Comparison of ENCODE assay signal across 1 cellular context in the genomic region with DNA sequence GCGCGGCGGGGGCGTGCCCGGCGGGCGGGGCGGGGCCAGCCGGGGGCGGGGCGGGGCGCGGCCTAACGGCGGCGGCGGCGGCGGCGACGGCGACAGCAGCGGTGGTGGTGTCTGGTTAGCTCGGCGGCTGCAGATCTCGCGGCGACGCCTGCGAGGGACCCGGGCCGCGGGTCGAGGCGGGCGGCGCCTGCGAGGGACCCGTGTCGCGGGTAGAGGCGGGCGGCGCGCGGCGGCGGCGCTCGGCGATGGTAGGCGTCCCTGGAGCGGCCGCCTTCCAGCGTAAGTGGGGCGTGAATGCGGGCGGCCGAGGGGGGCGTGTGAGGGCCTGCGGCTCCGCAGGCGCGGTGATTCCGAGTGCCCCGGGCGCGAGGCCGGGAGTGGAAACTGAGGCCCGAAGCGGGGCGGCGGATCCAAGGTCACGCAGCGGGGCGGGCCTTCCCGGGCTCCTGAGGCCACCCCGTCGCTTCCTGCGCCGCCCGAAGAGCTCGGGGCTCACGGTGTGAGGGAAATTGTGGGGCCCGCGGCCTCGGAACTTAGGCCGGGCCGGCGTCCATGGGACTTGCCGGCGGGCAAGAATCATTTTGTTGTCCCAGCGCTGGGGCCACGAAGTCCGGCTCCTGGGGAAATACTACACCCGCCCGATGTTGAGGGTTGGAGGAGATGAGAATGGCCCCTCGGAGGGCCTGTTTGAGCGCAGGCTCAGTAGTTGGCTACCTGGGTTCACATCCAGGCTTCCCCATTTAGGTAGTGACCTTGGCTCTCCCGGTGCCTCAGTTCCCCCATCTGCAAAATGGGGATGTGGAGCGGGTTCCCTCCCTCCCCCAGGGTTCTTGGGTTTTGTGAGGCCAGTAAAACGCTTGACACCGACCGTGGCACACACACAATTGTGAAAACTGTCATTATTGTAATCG.
A peak's percentile ranks its signal among the peaks of the same experiment; 100 is the strongest.
TF ChIP-seq lines count a peak whose summit lies in the region.

TSS of gene CBFA2T2 (plus strand) at position 74 of the 911 bp plus-strand sequence. CDS start at position 246, 172 bp downstream.

TF ChIP-seq in HEK293, 187 proteins besides CTCF, POLR2A, EP300 and RAD21 (continued from another document and continues in another):
- TF ChIP-seq ZNF280C (tag by site-specific recombination; IDR thresholded peaks at IDR 0.05) (no peak), ZNF239 (tag by site-specific recombination; IDR thresholded peaks at IDR 0.05) (no peak), KLF9 (tag by site-specific recombination; IDR thresholded peaks at IDR 0.05; ENCODE audit: low read depth) (peak; percentile 81), HOXD13 (CRISPR knock-in tag; IDR thresholded peaks at IDR 0.05; ENCODE audit: borderline replicate concordance) (no peak), ZBTB7A (tag by site-specific recombination; IDR thresholded peaks at IDR 0.05; ENCODE audit: low read depth) (no peak), ZNF560 (tag by site-specific recombination; IDR thresholded peaks at IDR 0.05; ENCODE audit: borderline replicate concordance) (no peak), ZNF658 (tag by site-specific recombination; IDR thresholded peaks at IDR 0.05) (no peak), SP2 (tag by site-specific recombination; IDR thresholded peaks at IDR 0.05) (peak; percentile 45), ZNF214 (tag by site-specific recombination; IDR thresholded peaks at IDR 0.05; ENCODE audit: borderline replicate concordance) (no peak), ZNF324 (tag by site-specific recombination; IDR thresholded peaks at IDR 0.05) (no peak), ZNF391 (tag by site-specific recombination; IDR thresholded peaks at IDR 0.05; ENCODE audit: borderline replicate concordance, low read depth) (no peak), SETDB1 (IDR thresholded peaks at IDR 0.05; ENCODE audit: insufficient read length, low read length) (no peak), ZNF211 (tag by site-specific recombination; IDR thresholded peaks at IDR 0.05; ENCODE audit: low read depth) (no peak), KLF1 (tag by site-specific recombination; IDR thresholded peaks at IDR 0.05) (no peak), BCL6B (tag by site-specific recombination; IDR thresholded peaks at IDR 0.05) (no peak), ZNF621 (tag by site-specific recombination; IDR thresholded peaks at IDR 0.05) (no peak), KLF7 (tag by site-specific recombination; IDR thresholded peaks at IDR 0.05; ENCODE audit: borderline replicate concordance) (no peak), ZNF280D (tag by site-specific recombination; IDR thresholded peaks at IDR 0.05) (no peak), ZNF677 (tag by site-specific recombination; IDR thresholded peaks at IDR 0.05) (no peak), YY2 (tag by site-specific recombination; IDR thresholded peaks at IDR 0.05) (no peak; the same call in 1 of the 2 replicates), ZNF23 (tag by site-specific recombination; IDR thresholded peaks at IDR 0.05; ENCODE audit: borderline replicate concordance) (no peak), HOXA7 (CRISPR knock-in tag; IDR thresholded peaks at IDR 0.05; ENCODE audit: borderline replicate concordance) (no peak), ZNF302 (tag by site-specific recombination; IDR thresholded peaks at IDR 0.05; ENCODE audit: low read depth) (no peak), ZNF610 (tag by site-specific recombination; IDR thresholded peaks at IDR 0.05; ENCODE audit: borderline replicate concordance) (no peak), ZNF830 (tag by site-specific recombination; IDR thresholded peaks at IDR 0.05; ENCODE audit: low read depth) (no peak), ZNF155 (tag by site-specific recombination; IDR thresholded peaks at IDR 0.05) (no peak), ZBTB21 (tag by site-specific recombination; IDR thresholded peaks at IDR 0.05) (no peak), ZNF394 (tag by site-specific recombination; IDR thresholded peaks at IDR 0.05; ENCODE audit: borderline replicate concordance) (no peak), OVOL3 (tag by site-specific recombination; IDR thresholded peaks at IDR 0.05) (no peak), ZNF350 (tag by site-specific recombination; IDR thresholded peaks at IDR 0.05) (no peak), ZNF133 (tag by site-specific recombination; IDR thresholded peaks at IDR 0.05) (no peak), ZNF274 (IDR thresholded peaks at IDR 0.05; ENCODE audit: low read length) (no peak), ZNF274 (tag by site-specific recombination; IDR thresholded peaks at IDR 0.05; ENCODE audit: borderline replicate concordance) (no peak), ZNF510 (tag by site-specific recombination; IDR thresholded peaks at IDR 0.05; ENCODE audit: insufficient replicate concordance) (no peak), TRIM28 (IDR thresholded peaks at IDR 0.05; ENCODE audit: borderline replicate concordance, low read length) (no peak), ZNF174 (tag by site-specific recombination; IDR thresholded peaks at IDR 0.05) (no peak), ZNF623 (tag by site-specific recombination; IDR thresholded peaks at IDR 0.05) (no peak), ZNF660 (tag by site-specific recombination; IDR thresholded peaks at IDR 0.05) (no peak), FEZF1 (tag by site-specific recombination; IDR thresholded peaks at IDR 0.05) (no peak), ZNF558 (tag by site-specific recombination; IDR thresholded peaks at IDR 0.05) (no peak)
- TF ChIP-seq, protein P1, sequence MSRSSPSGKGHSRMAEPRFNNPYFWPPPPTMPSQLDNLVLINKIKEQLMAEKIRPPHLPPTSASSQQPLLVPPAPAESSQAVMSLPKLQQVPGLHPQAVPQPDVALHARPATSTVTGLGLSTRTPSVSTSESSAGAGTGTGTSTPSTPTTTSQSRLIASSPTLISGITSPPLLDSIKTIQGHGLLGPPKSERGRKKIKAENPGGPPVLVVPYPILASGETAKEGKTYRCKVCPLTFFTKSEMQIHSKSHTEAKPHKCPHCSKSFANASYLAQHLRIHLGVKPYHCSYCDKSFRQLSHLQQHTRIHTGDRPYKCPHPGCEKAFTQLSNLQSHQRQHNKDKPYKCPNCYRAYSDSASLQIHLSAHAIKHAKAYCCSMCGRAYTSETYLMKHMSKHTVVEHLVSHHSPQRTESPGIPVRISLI (tag by site-specific recombination; IDR thresholded peaks at IDR 0.05): no peak
- TF ChIP-seq, protein P2, sequence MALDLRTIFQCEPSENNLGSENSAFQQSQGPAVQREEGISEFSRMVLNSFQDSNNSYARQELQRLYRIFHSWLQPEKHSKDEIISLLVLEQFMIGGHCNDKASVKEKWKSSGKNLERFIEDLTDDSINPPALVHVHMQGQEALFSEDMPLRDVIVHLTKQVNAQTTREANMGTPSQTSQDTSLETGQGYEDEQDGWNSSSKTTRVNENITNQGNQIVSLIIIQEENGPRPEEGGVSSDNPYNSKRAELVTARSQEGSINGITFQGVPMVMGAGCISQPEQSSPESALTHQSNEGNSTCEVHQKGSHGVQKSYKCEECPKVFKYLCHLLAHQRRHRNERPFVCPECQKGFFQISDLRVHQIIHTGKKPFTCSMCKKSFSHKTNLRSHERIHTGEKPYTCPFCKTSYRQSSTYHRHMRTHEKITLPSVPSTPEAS (tag by site-specific recombination; IDR thresholded peaks at IDR 0.05): no peak
- TF ChIP-seq, protein P3, sequence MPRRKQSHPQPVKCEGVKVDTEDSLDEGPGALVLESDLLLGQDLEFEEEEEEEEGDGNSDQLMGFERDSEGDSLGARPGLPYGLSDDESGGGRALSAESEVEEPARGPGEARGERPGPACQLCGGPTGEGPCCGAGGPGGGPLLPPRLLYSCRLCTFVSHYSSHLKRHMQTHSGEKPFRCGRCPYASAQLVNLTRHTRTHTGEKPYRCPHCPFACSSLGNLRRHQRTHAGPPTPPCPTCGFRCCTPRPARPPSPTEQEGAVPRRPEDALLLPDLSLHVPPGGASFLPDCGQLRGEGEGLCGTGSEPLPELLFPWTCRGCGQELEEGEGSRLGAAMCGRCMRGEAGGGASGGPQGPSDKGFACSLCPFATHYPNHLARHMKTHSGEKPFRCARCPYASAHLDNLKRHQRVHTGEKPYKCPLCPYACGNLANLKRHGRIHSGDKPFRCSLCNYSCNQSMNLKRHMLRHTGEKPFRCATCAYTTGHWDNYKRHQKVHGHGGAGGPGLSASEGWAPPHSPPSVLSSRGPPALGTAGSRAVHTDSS (tag by site-specific recombination; IDR thresholded peaks at IDR 0.05): no peak
- TF ChIP-seq, protein P4, sequence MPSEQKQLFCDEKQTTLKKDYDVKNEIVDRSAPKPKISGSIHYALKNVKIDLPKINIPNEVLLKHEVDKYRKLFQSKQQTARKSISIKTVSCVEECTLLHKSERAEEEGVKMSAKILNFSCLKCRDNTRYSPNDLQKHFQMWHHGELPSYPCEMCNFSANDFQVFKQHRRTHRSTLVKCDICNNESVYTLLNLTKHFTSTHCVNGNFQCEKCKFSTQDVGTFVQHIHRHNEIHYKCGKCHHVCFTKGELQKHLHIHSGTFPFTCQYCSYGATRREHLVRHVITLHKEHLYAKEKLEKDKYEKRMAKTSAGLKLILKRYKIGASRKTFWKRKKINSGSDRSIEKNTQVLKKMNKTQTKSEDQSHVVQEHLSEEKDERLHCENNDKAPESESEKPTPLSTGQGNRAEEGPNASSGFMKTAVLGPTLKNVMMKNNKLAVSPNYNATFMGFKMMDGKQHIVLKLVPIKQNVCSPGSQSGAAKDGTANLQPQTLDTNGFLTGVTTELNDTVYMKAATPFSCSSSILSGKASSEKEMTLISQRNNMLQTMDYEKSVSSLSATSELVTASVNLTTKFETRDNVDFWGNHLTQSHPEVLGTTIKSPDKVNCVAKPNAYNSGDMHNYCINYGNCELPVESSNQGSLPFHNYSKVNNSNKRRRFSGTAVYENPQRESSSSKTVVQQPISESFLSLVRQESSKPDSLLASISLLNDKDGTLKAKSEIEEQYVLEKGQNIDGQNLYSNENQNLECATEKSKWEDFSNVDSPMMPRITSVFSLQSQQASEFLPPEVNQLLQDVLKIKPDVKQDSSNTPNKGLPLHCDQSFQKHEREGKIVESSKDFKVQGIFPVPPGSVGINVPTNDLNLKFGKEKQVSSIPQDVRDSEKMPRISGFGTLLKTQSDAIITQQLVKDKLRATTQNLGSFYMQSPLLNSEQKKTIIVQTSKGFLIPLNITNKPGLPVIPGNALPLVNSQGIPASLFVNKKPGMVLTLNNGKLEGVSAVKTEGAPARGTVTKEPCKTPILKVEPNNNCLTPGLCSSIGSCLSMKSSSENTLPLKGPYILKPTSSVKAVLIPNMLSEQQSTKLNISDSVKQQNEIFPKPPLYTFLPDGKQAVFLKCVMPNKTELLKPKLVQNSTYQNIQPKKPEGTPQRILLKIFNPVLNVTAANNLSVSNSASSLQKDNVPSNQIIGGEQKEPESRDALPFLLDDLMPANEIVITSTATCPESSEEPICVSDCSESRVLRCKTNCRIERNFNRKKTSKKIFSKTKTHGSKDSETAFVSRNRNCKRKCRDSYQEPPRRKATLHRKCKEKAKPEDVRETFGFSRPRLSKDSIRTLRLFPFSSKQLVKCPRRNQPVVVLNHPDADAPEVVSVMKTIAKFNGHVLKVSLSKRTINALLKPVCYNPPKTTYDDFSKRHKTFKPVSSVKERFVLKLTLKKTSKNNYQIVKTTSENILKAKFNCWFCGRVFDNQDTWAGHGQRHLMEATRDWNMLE (tag by site-specific recombination; conservative IDR thresholded peaks at IDR 0.05; ENCODE audit: low read depth): no peak
- TF ChIP-seq, protein P5, sequence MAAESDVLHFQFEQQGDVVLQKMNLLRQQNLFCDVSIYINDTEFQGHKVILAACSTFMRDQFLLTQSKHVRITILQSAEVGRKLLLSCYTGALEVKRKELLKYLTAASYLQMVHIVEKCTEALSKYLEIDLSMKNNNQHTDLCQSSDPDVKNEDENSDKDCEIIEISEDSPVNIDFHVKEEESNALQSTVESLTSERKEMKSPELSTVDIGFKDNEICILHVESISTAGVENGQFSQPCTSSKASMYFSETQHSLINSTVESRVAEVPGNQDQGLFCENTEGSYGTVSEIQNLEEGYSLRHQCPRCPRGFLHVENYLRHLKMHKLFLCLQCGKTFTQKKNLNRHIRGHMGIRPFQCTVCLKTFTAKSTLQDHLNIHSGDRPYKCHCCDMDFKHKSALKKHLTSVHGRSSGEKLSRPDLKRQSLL (tag by site-specific recombination; IDR thresholded peaks at IDR 0.05): no peak
